In the genomic region with DNA sequence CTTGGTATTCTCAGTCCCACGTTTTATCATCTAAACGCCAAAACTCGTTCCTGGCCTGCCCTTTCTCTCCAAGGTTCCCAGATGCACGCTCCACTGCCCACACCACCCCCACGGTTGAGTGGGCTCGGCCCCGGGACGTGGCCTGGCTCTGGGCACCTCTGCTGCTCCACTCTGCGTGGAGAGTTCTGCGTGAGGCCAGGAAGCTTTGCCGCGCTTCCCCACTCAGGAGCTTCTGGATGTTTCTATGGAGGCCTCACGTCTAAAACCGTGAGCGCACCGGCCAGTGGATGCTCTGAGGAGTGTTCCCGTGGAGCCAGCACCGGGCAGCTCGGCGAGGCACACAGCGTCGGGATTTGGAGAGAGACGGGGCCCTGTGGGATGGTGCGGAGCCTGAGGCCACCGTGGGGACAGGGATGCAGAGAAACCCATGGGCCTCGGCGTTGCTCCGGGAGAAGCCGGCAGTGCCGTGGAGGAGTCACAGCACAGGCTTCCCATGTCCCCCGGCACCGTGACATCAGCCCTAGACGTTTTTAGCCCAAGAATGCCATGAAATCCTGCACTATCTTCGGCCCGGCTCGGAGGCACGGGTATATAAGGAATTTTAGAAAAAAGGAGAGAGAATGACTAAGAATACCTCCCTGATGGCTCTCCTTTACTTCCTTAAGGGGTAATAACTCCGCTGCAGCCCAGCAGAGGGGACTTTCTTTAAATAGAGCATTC, we compare ENCODE assay signal across 16 cellular contexts.
DNase-seq lines count a peak whose midpoint lies in the region; ATAC-seq and TF ChIP-seq lines count a peak whose summit lies in the region.
"Had no signal": no experiment of that assay in that cellular context is flagged by ENCODE, and none has a peak within 500 bp of the region (broad histone marks: within the 10 kb centered on the region; RNA-seq: fewer than 3 reads in every experiment).

No MANE protein-coding gene starts in this region.

- H3K9me3 ChIP-seq in BLaER1 (no peaks in the 10 kb centered on the region), thoracic aorta (no peaks in the 10 kb centered on the region)

- H3K4me2 ChIP-seq in BLaER1, result peak overlapping the region; percentile 95
- H3K4me2 ChIP-seq: KMS-11 had no signal

- H3K4me3 ChIP-seq in BLaER1, result no peak overlapping the region
- no peak overlapping the region for H3K4me3 ChIP-seq in brain microvascular endothelial cell (ENCODE audit: low read depth, low read length)
- peak overlapping the region; percentile 54 for H3K4me3 ChIP-seq in thoracic aorta

- H3K4me1 ChIP-seq in BLaER1 (peaks cover 98% of the 10 kb centered on the region), thoracic aorta (ENCODE audit: control insufficient read depth in 1 of 2, low read depth in 2 of 2) (peaks cover 58 to 96% of the 10 kb centered on the region in 2 donors)

- no peak overlapping the region for H3K9ac ChIP-seq in BLaER1
- H3K9ac ChIP-seq: KMS-11 had no signal

- H3K27me3 ChIP-seq in BLaER1, result 0 out of 2 replicates have a peak, but pooled peaks cover 5% of the 10 kb centered on the region
- no peaks in the 10 kb centered on the region for H3K27me3 ChIP-seq in brain microvascular endothelial cell (replicated peaks)
- H3K27me3 ChIP-seq in layer of hippocampus (ENCODE audit: control insufficient read depth, insufficient read depth, low read length), result no peaks in the 10 kb centered on the region
- H3K27me3 ChIP-seq in thoracic aorta (replicated peaks; ENCODE audit: insufficient read depth), result no peaks in the 10 kb centered on the region

- ATAC-seq in thoracic aorta (ENCODE audit: insufficient number of reproducible peaks, low FRiP score, low read depth) (peak; percentile 57), GM18519 (IDR thresholded peaks at IDR 0.05; ENCODE audit: low FRiP score, unreplicated experiment) (no peak)

- DNase-seq in brain microvascular endothelial cell (peak; percentile 5), thoracic aorta (ENCODE audit: low spot score) (peak; percentile 66), D341Med (ENCODE audit: low spot score) (no peak), MV-4-11 (lab: John Stamatoyannopoulos, UW) (no peak)
- DNase-seq: C1 segment of cervical spinal cord, DMS 273 treated with DMSO at 0.1 percent for 48 hours, HFFc6, NCI-H1048, NCI-H146, NCI-H2081, NCI-H510A treated with DMSO at 0.1 percent for 48 hours, NCI-H82 had no signal

- in situ Hi-C loops in brain microvascular endothelial cell (cut with HindIII; ENCODE audit: low pct_ligation_motif_present, low sequenced_read_pairs), result no loop called here

- no peaks in the 10 kb centered on the region for H4K20me1 ChIP-seq in BLaER1

- no peak overlapping the region for H3K27ac ChIP-seq in BLaER1
- no peak overlapping the region for H3K27ac ChIP-seq in brain microvascular endothelial cell
- peak overlapping the region; percentile 78 for H3K27ac ChIP-seq in layer of hippocampus (ENCODE audit: low read depth, low read length)
- H3K27ac ChIP-seq in thoracic aorta, result peak overlapping the region; percentile 97 to 100
- H3K27ac ChIP-seq: KMS-11 had no signal

- H3K36me3 ChIP-seq in BLaER1 (no peaks in the 10 kb centered on the region), brain microvascular endothelial cell (replicated peaks) (no peaks in the 10 kb centered on the region), thoracic aorta (no peaks in the 10 kb centered on the region)

- TF ChIP-seq CTCF in brain microvascular endothelial cell (IDR thresholded peaks at IDR 0.05; ENCODE audit: low read depth, low read length, missing control alignments), result no peak
- no peak for TF ChIP-seq CTCF in thoracic aorta (IDR thresholded peaks at IDR 0.05)

Comparison
In these comparisons a context has a peak if more than half of its experiments do, and no peak if none do; other contexts are left out.
1. H3K27ac ChIP-seq: peak in layer of hippocampus (single experiment) and thoracic aorta (2 of 2); none in BLaER1 (single experiment) and brain microvascular endothelial cell (single experiment).
2. DNase-seq: peak in brain microvascular endothelial cell (single experiment) and thoracic aorta (single experiment); none in D341Med (single experiment) and MV-4-11 (single experiment).